11 cellular contexts compared by ENCODE assay signal in genomic region chr1:116986531-116987255, GRCh38. TPM values are rescaled to one million over a fixed set of nuclear protein-coding genes. Genes with fewer than 3 reads are reported as not detected.
A peak's percentile ranks its signal among the peaks of the same experiment; 100 is the strongest.
DNase-seq lines count a peak whose midpoint lies in the region; ATAC-seq and TF ChIP-seq lines count a peak whose summit lies in the region.
"Had no signal": no experiment of that assay in that cellular context is flagged by ENCODE, and none has a peak within 500 bp of the region (broad histone marks: within the 10 kb centered on the region; RNA-seq: fewer than 3 reads in every experiment).

No MANE protein-coding gene starts in this region.

- peaks cover 21% of the 10 kb centered on the region for H3K36me3 ChIP-seq in suprapubic skin

- peak; percentile 78 for DNase-seq in SW480 (ENCODE audit: low spot score)
- peak; percentile 12 for DNase-seq in activated T-cell treated with anti-CD3 and anti-CD28 coated beads for 48 hours (ENCODE audit: low read depth)
- DNase-seq in fibroblast of villous mesenchyme (ENCODE audit: low read depth), result peak; percentile 20
- DNase-seq in stimulated activated effector memory CD8-positive, alpha-beta T cell treated with anti-CD3 and anti-CD28 coated beads, Interleukin-12 subunit alpha, Interleukin-12 subunit beta, amount 100 ng/mL, for 72 hours (ENCODE audit: low spot score in 2 of 2), result no peak
- DNase-seq in effector CD8-positive, alpha-beta T cell (lab: John Stamatoyannopoulos, UW), result no peak
- DNase-seq in suprapubic skin (ENCODE audit: low spot score in 2 of 2), result no peak
- DNase-seq: NCI-H510A treated with DMSO at 0.1 percent for 48 hours had no signal

- no peaks in the 10 kb centered on the region for H3K9me3 Mint-ChIP-seq in stimulated activated effector memory CD8-positive, alpha-beta T cell treated with anti-CD3 and anti-CD28 coated beads, Interleukin-12 subunit alpha, Interleukin-12 subunit beta, amount 100 ng/mL, for 72 hours

- no peaks in the 10 kb centered on the region for H3K9me3 ChIP-seq in suprapubic skin

- H3K4me3 ChIP-seq in fibroblast of villous mesenchyme (ENCODE audit: low read depth, low read length) (no peak overlapping the region), suprapubic skin (no peak overlapping the region)
- H3K4me3 ChIP-seq: lung, skin epidermis had no signal

- H3K27ac Mint-ChIP-seq in stimulated activated effector memory CD8-positive, alpha-beta T cell treated with anti-CD3 and anti-CD28 coated beads, Interleukin-12 subunit alpha, Interleukin-12 subunit beta, amount 100 ng/mL, for 72 hours, result peak overlapping the region; percentile 64

- no peak overlapping the region for H3K27ac ChIP-seq in suprapubic skin

- ATAC-seq in stimulated activated effector memory CD8-positive, alpha-beta T cell treated with anti-CD3 and anti-CD28 coated beads, Interleukin-12 subunit alpha, Interleukin-12 subunit beta, amount 100 ng/mL, for 72 hours, result peak; percentile 22
- ATAC-seq in HG03135 (IDR thresholded peaks at IDR 0.05; ENCODE audit: unreplicated experiment) (no peak), GM21786 (IDR thresholded peaks at IDR 0.05; ENCODE audit: unreplicated experiment) (no peak)

- H3K4me1 Mint-ChIP-seq in stimulated activated effector memory CD8-positive, alpha-beta T cell treated with anti-CD3 and anti-CD28 coated beads, Interleukin-12 subunit alpha, Interleukin-12 subunit beta, amount 100 ng/mL, for 72 hours, result peaks cover 19% of the 10 kb centered on the region

- no peaks in the 10 kb centered on the region for H3K27me3 ChIP-seq in suprapubic skin

- TF ChIP-seq CTCF in fibroblast of villous mesenchyme (IDR thresholded peaks at IDR 0.05; ENCODE audit: insufficient read depth, low read depth, low read length) (peak; percentile 14), suprapubic skin (IDR thresholded peaks at IDR 0.05) (no peak)

- H3K4me3 Mint-ChIP-seq in stimulated activated effector memory CD8-positive, alpha-beta T cell treated with anti-CD3 and anti-CD28 coated beads, Interleukin-12 subunit alpha, Interleukin-12 subunit beta, amount 100 ng/mL, for 72 hours, result peak overlapping the region; percentile 68

- TF ChIP-seq POLR2A in suprapubic skin (IDR thresholded peaks at IDR 0.05), result no peak

- no peaks in the 10 kb centered on the region for H3K36me3 Mint-ChIP-seq in stimulated activated effector memory CD8-positive, alpha-beta T cell treated with anti-CD3 and anti-CD28 coated beads, Interleukin-12 subunit alpha, Interleukin-12 subunit beta, amount 100 ng/mL, for 72 hours

- 84% methylated on average over 27 of the region's 27 CpGs for WGBS in suprapubic skin

- no peak for TF ChIP-seq EP300 in suprapubic skin (IDR thresholded peaks at IDR 0.05)

- peaks cover 30% of the 10 kb centered on the region for H3K4me1 ChIP-seq in suprapubic skin

RNA-seq across cellular contexts. Expression of gene CD101, which starts 14.9 kb away (rescaled TPM):
- total RNA-seq in fibroblast of villous mesenchyme (under 0.01 TPM in 2 replicates), suprapubic skin (1 to 10 TPM; 1.2 to 5.3 (median 2.8) TPM)

Comparison
In these comparisons a context has a peak if more than half of its experiments do, and no peak if none do; other contexts are left out.
1. DNase-seq: peak in SW480 (single experiment), activated T-cell treated with anti-CD3 and anti-CD28 coated beads for 48 hours (single experiment) and fibroblast of villous mesenchyme (single experiment); none in stimulated activated effector memory CD8-positive, alpha-beta T cell treated with anti-CD3 and anti-CD28 coated beads, Interleukin-12 subunit alpha, Interleukin-12 subunit beta, amount 100 ng/mL, for 72 hours (0 of 2), effector CD8-positive, alpha-beta T cell (single experiment) and suprapubic skin (0 of 2).